Comparison of ENCODE assay signal across 8 cellular contexts in the genomic region with DNA sequence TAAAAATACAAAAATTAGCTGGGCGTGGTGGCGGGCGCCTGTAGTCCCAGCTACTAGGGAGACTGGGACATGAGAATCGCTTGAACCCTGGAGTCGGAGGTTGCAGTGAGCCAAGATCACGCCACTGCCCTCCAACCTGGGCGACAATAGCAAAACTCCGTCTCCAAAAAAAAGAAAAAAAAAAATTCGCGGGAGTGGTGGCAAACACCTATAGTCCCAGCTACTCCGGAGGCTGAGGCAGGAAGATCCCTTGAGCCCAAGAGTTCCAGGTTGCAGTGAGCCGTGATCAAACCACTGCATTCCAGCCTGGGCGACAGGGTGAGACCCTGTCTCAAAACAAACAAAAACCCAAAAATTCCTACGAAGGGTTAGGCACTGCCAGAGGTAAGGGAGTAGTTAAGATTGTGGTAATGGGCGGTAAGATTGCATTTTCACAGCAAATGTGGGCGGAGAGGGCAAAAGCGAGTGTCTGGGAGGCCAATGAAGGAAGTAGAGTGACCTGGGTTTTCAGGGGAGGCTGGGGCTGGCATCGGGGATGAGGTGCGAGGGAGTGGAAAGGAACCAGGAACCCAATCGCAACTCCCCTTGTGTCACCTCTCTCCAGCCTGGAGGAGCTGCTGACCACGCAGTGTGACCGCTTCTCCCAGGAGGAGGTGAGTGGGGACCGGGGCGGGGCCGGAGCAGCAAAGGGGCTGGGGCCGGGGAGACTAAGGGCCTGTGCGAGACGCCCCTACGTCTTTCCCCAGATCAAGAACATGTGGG. TPM values are rescaled to one million over a fixed set of nuclear protein-coding genes. Genes with fewer than 3 reads are reported as not detected.
DNase-seq lines count a peak whose midpoint lies in the region; ATAC-seq, FAIRE-seq and TF ChIP-seq lines count a peak whose summit lies in the region.

No MANE protein-coding gene starts in this region.

- no peak for DNase-seq in heart right ventricle
- DNase-seq in Right ventricle myocardium inferior (ENCODE audit: missing footprints) = no peak
- no peak for DNase-seq in activated naive CD4-positive, alpha-beta T cell treated with anti-CD3 and anti-CD28 coated beads, Interleukin-2, amount 50 U/mL, for 72 hours (ENCODE audit: low spot score in 2 of 2)
- DNase-seq in thyroid gland = peak; percentile 95 to 96
- no peak for DNase-seq in D721Med (ENCODE audit: insufficient read length, low spot score)

- no peaks in the 10 kb centered on the region for H3K36me3 ChIP-seq in heart right ventricle
- H3K36me3 ChIP-seq in thyroid gland = no peaks in the 10 kb centered on the region

- H3K4me1 ChIP-seq in heart right ventricle (peaks cover 10 to 31% (median 16%) of the 10 kb centered on the region in 9 donors), thyroid gland (peaks cover 12 to 15% of the 10 kb centered on the region in 2 donors)

- FAIRE-seq in D721Med (lab: Jason Lieb, UNC) = no peak

- H3K27ac Mint-ChIP-seq in activated naive CD4-positive, alpha-beta T cell treated with anti-CD3 and anti-CD28 coated beads, Interleukin-2, amount 50 U/mL, for 72 hours = peak overlapping the region; percentile 98 to 99

- ATAC-seq in heart right ventricle (no peak), Right ventricle myocardium inferior (no peak), HG02623 (IDR thresholded peaks at IDR 0.05; ENCODE audit: unreplicated experiment) (no peak), HG02884 (IDR thresholded peaks at IDR 0.05; ENCODE audit: unreplicated experiment) (no peak)
- no peak for ATAC-seq in activated naive CD4-positive, alpha-beta T cell treated with anti-CD3 and anti-CD28 coated beads, Interleukin-2, amount 50 U/mL, for 72 hours

- H3K27ac ChIP-seq in heart right ventricle (peak overlapping the region; percentile 98 to 100 (median 99)), layer of hippocampus (ENCODE audit: low read depth, low read length) (peak overlapping the region; percentile 100), thyroid gland (peak overlapping the region; percentile 99 to 100 (median 100))

- H3K9me3 Mint-ChIP-seq in activated naive CD4-positive, alpha-beta T cell treated with anti-CD3 and anti-CD28 coated beads, Interleukin-2, amount 50 U/mL, for 72 hours = no peaks in the 10 kb centered on the region

- no peak for TF ChIP-seq POLR2A in thyroid gland (IDR thresholded peaks at IDR 0.05)

- intact Hi-C loops in heart right ventricle (cut with DNase I) = no loop called here
- intact Hi-C loops in Right ventricle myocardium inferior (cut with DNase I) = no loop called here
- intact Hi-C loops in thyroid gland (cut with DNase I) = no loop called here

- H3K4me3 ChIP-seq in heart right ventricle (peak overlapping the region; percentile 35 to 94 (median 68)), thyroid gland (replicated peaks in 1 of 3) (peak overlapping the region in 2 of 3 donors; percentile 69 to 99)

- H3K27me3 ChIP-seq in heart right ventricle (no peaks in the 10 kb centered on the region), layer of hippocampus (ENCODE audit: control insufficient read depth, insufficient read depth, low read length) (no peaks in the 10 kb centered on the region), thyroid gland (no peaks in the 10 kb centered on the region)

- H3K9me3 ChIP-seq in heart right ventricle = no peaks in the 10 kb centered on the region
- no peaks in the 10 kb centered on the region for H3K9me3 ChIP-seq in thyroid gland

- 45% methylated on average over 29 of the region's 29 CpGs for WGBS in heart right ventricle, 2 donors
- 36 to 37% methylated on average over 22 to 28 of the region's 29 CpGs for WGBS in thyroid gland, 2 donors

- no peak for TF ChIP-seq CTCF in heart right ventricle (IDR thresholded peaks at IDR 0.05)
- no peak for TF ChIP-seq CTCF in thyroid gland (IDR thresholded peaks at IDR 0.05)
- no peak for TF ChIP-seq CTCF in D721Med (IDR thresholded peaks at IDR 0.05; ENCODE audit: insufficient read depth, missing control alignments)

- H3K36me3 Mint-ChIP-seq in activated naive CD4-positive, alpha-beta T cell treated with anti-CD3 and anti-CD28 coated beads, Interleukin-2, amount 50 U/mL, for 72 hours = peaks cover 12 to 28% of the 10 kb centered on the region in 2 donors

RNA-seq across cellular contexts. Expression of a gene that starts 2.6 kb away (rescaled TPM):
- total RNA-seq in heart right ventricle = not detected
- 1 to 10 TPM in 1 of 2 donors, under 1 TPM in 1; 0.41 to 3.7 TPM for polyA plus RNA-seq in heart right ventricle
- total RNA-seq in Right ventricle myocardium inferior = not detected
- 1 to 10 TPM in 1 of 2 donors, under 1 TPM in 1; 0.97 to 1.2 TPM for total RNA-seq in activated naive CD4-positive, alpha-beta T cell treated with anti-CD3 and anti-CD28 coated beads, Interleukin-2, amount 50 U/mL, for 72 hours
- not detected for total RNA-seq in thyroid gland

RNA-seq across cellular contexts. Expression of a gene that starts 5.1 kb away (rescaled TPM):
- total RNA-seq in heart right ventricle = 1 to 10 TPM in 9 of 10 donors, under 1 TPM in 1; 0.97 to 6.8 (median 1.4) TPM
- polyA plus RNA-seq in heart right ventricle = 1 to 10 TPM in 1 of 2 donors, under 1 TPM in 1; 0.78 to 3.4 TPM
- 1.4 TPM for total RNA-seq in Right ventricle myocardium inferior
- 100 to 1,000 TPM; 161 to 208 TPM for total RNA-seq in activated naive CD4-positive, alpha-beta T cell treated with anti-CD3 and anti-CD28 coated beads, Interleukin-2, amount 50 U/mL, for 72 hours
- 1 to 10 TPM in 3 of 4 donors, under 1 TPM in 1; 0.56 to 3.4 (median 1.4) TPM for total RNA-seq in thyroid gland

RNA-seq across cellular contexts. Expression of a gene that starts 6.9 kb away (rescaled TPM):
- 10 to 100 TPM; 18.0 to 27.7 (median 22.2) TPM for total RNA-seq in heart right ventricle
- 10 to 100 TPM; 25.1 to 30.0 TPM for polyA plus RNA-seq in heart right ventricle
- 26.0 TPM for total RNA-seq in Right ventricle myocardium inferior
- total RNA-seq in activated naive CD4-positive, alpha-beta T cell treated with anti-CD3 and anti-CD28 coated beads, Interleukin-2, amount 50 U/mL, for 72 hours = 10 to 100 TPM; 52.5 to 69.5 TPM
- 10 to 100 TPM; 26.6 to 38.1 (median 33.5) TPM for total RNA-seq in thyroid gland

RNA-seq across cellular contexts. Expression of a gene that starts 18.0 kb away (rescaled TPM):
- total RNA-seq in heart right ventricle = 1 to 10 TPM; 3.2 to 6.6 (median 5.4) TPM
- polyA plus RNA-seq in heart right ventricle = 1 to 10 TPM; 2.2 to 8.0 TPM
- 5.3 TPM for total RNA-seq in Right ventricle myocardium inferior
- 10 to 100 TPM in 1 of 2 donors, 1 to 10 TPM in 1; 7.6 to 10.9 TPM for total RNA-seq in activated naive CD4-positive, alpha-beta T cell treated with anti-CD3 and anti-CD28 coated beads, Interleukin-2, amount 50 U/mL, for 72 hours
- 10 to 100 TPM in 2 of 4 donors, 1 to 10 TPM in 2; 8.5 to 12.2 (median 9.4) TPM for total RNA-seq in thyroid gland

RNA-seq across cellular contexts. Expression of a gene that starts 22.1 kb away (rescaled TPM):
- 10 to 100 TPM; 34.9 to 48.8 (median 38.8) TPM for total RNA-seq in heart right ventricle
- 10 to 100 TPM; 19.9 to 47.7 TPM for polyA plus RNA-seq in heart right ventricle
- total RNA-seq in Right ventricle myocardium inferior = 35.0 TPM
- total RNA-seq in activated naive CD4-positive, alpha-beta T cell treated with anti-CD3 and anti-CD28 coated beads, Interleukin-2, amount 50 U/mL, for 72 hours = 10 to 100 TPM; 57.3 to 64.4 TPM
- 10 to 100 TPM; 39.1 to 68.5 (median 56.1) TPM for total RNA-seq in thyroid gland

Comparison
In these comparisons a context has a peak if more than half of its experiments do, and no peak if none do; other contexts are left out.
1. DNase-seq: peak in thyroid gland (2 of 2); none in heart right ventricle (0 of 2), Right ventricle myocardium inferior (single experiment), activated naive CD4-positive, alpha-beta T cell treated with anti-CD3 and anti-CD28 coated beads, Interleukin-2, amount 50 U/mL, for 72 hours (0 of 2) and D721Med (single experiment).
2. RNA of a gene that starts 5.1 kb away (total RNA-seq): 161 to 208 TPM in activated naive CD4-positive, alpha-beta T cell treated with anti-CD3 and anti-CD28 coated beads, Interleukin-2, amount 50 U/mL, for 72 hours; 0.97 to 6.8 TPM in heart right ventricle, 0.56 to 3.4 TPM in thyroid gland and 1.4 TPM in Right ventricle myocardium inferior (single experiment); every median in the first group is over 10 times any median in the second.
3. Peak in every context shown above with its lines, with median percentiles within 50 percentile points of each other: H3K27ac ChIP-seq.